Comparison of ENCODE assay signal across 2 cellular contexts in genomic region chr17:76753061-76753961, GRCh38.
TF ChIP-seq lines count a peak whose summit lies in the region.

No MANE protein-coding gene starts in this region.

TF ChIP-seq in HCT116, 20 proteins besides CTCF, POLR2A, EP300 and RAD21:
- peak; percentile 20; the same call in 1 of the 2 replicates for TF ChIP-seq FOSL1 (IDR thresholded peaks at IDR 0.05; ENCODE audit: low read depth)
- TF ChIP-seq TCF7L2 (IDR thresholded peaks at IDR 0.05; ENCODE audit: borderline replicate concordance, extremely low read depth, insufficient read depth, insufficient read length), result no peak

TF ChIP-seq in GM12878, 131 proteins besides CTCF, POLR2A, EP300 and RAD21:
- TF ChIP-seq ZNF384 (IDR thresholded peaks at IDR 0.05; ENCODE audit: borderline replicate concordance, low read depth, low read length) (peak; percentile 56; the same call in 1 of the 2 replicates), USF1 (IDR thresholded peaks at IDR 0.05; ENCODE audit: borderline replicate concordance, extremely low read length, insufficient read depth, low read depth, low read length) (no peak)
